1 cellular context compared by ENCODE assay signal in the genomic region with DNA sequence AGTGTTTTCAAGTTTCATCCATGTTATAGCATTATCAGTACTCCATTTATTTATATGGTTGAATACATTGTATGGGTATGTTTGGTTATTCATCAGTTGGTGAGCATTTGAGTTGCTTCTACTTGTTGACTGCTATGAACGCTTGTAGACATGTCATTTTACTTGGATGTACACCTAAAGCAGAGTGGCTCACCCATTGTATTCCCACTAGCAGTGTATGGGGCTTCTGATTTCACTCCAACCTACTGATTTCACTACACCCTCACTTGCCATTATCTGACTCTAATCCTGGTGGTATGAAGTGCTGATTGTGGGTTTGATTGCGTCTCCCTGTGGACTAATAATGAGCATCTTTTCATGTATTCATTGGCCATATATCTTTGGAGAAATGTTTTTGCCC.
TF ChIP-seq lines count a peak whose summit lies in the region.

No MANE protein-coding gene starts in this region.

TF ChIP-seq in HepG2, 621 proteins besides CTCF, POLR2A, EP300 and RAD21 (continued from another document):
- no peak for TF ChIP-seq NFE2 (CRISPR knock-in tag; IDR thresholded peaks at IDR 0.05)
- peak; percentile 13; the same call in 1 of the 2 replicates for TF ChIP-seq RBFOX2 (IDR thresholded peaks at IDR 0.05; ENCODE audit: low read depth, low read length)
